Comparison of ENCODE assay signal across 8 cellular contexts in genomic region chr1:1512425-1512824, GRCh38. TPM values are rescaled to one million over a fixed set of nuclear protein-coding genes. Genes with fewer than 3 reads are reported as not detected.
A peak's percentile ranks its signal among the peaks of the same experiment; 100 is the strongest.
DNase-seq lines count a peak whose midpoint lies in the region; ATAC-seq, FAIRE-seq and TF ChIP-seq lines count a peak whose summit lies in the region.
"Not testable (repeated sequence)": the region's sequence is repeated elsewhere in the genome, so short reads cannot be mapped to it uniquely, and the experiment has no call there.

No MANE protein-coding gene starts in this region.

- POLR2A ChIA-PET in SK-N-SH (lab: Yijun Ruan, JAX); HepG2 (lab: Yijun Ruan, JAX): not testable (repeated sequence)

- H3K79me2 ChIP-seq in SK-N-SH (ENCODE audit: insufficient read depth), result peaks cover 32% of the 10 kb centered on the region; the same call in 1 of the 2 replicates
- H3K79me2 ChIP-seq in HepG2 (ENCODE audit: insufficient read depth, low read length), result peaks cover 14% of the 10 kb centered on the region

- H3K9me2 ChIP-seq in SK-N-SH, result not testable (repeated sequence)

- intact Hi-C loops in HepG2 (cut with micrococcal nuclease; ENCODE audit: unreplicated experiment); aorta (cut with DNase I): not testable (repeated sequence)
- intact Hi-C loops in sigmoid colon (cut with DNase I), result loop anchor here (5.0 kb wide), 1 partner anchor 395 kb away; no protein-coding TSS in a partner anchor

- not testable (repeated sequence) for FAIRE-seq in HepG2 (lab: Jason Lieb, UNC)

- in situ Hi-C loops in HepG2 (cut with HindIII; ENCODE audit: extremely low pct_ligation_motif_present, low pct_unique_long_range_greater_than_20kb), result not testable (repeated sequence)

- H3K27ac ChIP-seq in SK-N-SH (ENCODE audit: low read depth in 2 of 2, low read length in 1 of 2); aorta (ENCODE audit: low read depth in 1 of 2, low read length in 2 of 2): not testable (repeated sequence)
- peak overlapping the region; percentile 48 for H3K27ac ChIP-seq in HepG2 (ENCODE audit: extremely low read length, insufficient read depth, low read length)
- H3K27ac ChIP-seq in sigmoid colon, result peak overlapping the region; percentile 86 to 96 (median 92)

- not testable (repeated sequence) for H3K27me3 ChIP-seq in SK-N-SH (ENCODE audit: insufficient read depth); HepG2 (ENCODE audit: control insufficient read depth in 1 of 2, insufficient read depth in 2 of 2, low read length in 2 of 2); sigmoid colon; aorta (ENCODE audit: control insufficient read depth in 1 of 2, insufficient read depth in 2 of 2, low read length in 1 of 2)

- H3K4me2 ChIP-seq in SK-N-SH, result peak overlapping the region; percentile 68; the same call in 1 of the 2 replicates
- not testable (repeated sequence) for H3K4me2 ChIP-seq in HepG2 (ENCODE audit: low read depth, low read length)

- not testable (repeated sequence) for TF ChIP-seq POLR2A in HepG2 (IDR thresholded peaks at IDR 0.05; ENCODE audit: insufficient read depth in 1 of 2, low read depth in 2 of 2, low read length in 2 of 2); sigmoid colon (IDR thresholded peaks at IDR 0.05)

- H3F3A ChIP-seq in SK-N-SH (replicated peaks; ENCODE audit: insufficient read depth), result not testable (repeated sequence)

- H3K9me3 ChIP-seq in SK-N-SH; HepG2 (ENCODE audit: low read length); sigmoid colon; aorta (ENCODE audit: control insufficient read depth, low read length): not testable (repeated sequence)

- H3K36me3 ChIP-seq in SK-N-SH (replicated peaks in 1 of 2; ENCODE audit: control insufficient read depth in 1 of 2, insufficient read depth in 2 of 2, low read length in 1 of 2); HepG2 (replicated peaks in 1 of 2; ENCODE audit: control insufficient read depth in 1 of 2, insufficient read depth in 2 of 2, low read length in 2 of 2); sigmoid colon; aorta (ENCODE audit: control insufficient read depth in 1 of 2, insufficient read depth in 2 of 2, low read length in 1 of 2): not testable (repeated sequence)

- H3K9ac ChIP-seq in SK-N-SH (peak overlapping the region; percentile 96; the same call in 1 of the 2 replicates), HepG2 (ENCODE audit: insufficient read depth, low read depth, low read length) (peak overlapping the region; percentile 67; the same call in 1 of the 2 replicates)

- TF ChIP-seq EP300 in SK-N-SH (IDR thresholded peaks at IDR 0.05; ENCODE audit: borderline replicate concordance in 1 of 2, low read depth in 1 of 2, low read length in 1 of 2); HepG2 (IDR thresholded peaks at IDR 0.05; ENCODE audit: low read depth in 2 of 2, low read length in 2 of 2); HepG2 (CRISPR knock-in tag; IDR thresholded peaks at IDR 0.05; ENCODE audit: borderline replicate concordance); sigmoid colon (IDR thresholded peaks at IDR 0.05): not testable (repeated sequence)

- 0% methylated on average over 1 of the region's 52 CpGs for WGBS in SK-N-SH (ENCODE audit: low lambda C conversion rate)
- no CpG with 5 or more reads among the region's 52 CpGs for WGBS in HepG2 (ENCODE audit: low lambda C conversion rate)
- WGBS in sigmoid colon, 2 donors, result 0% methylated on average over 47 to 49 of the region's 52 CpGs
- 0% methylated on average over 21 to 49 of the region's 52 CpGs for WGBS in aorta, 2 donors

- ATAC-seq in GM18858 (IDR thresholded peaks at IDR 0.05; ENCODE audit: unreplicated experiment) (peak; percentile 12), HG03280 (IDR thresholded peaks at IDR 0.05; ENCODE audit: unreplicated experiment) (peak; percentile 18), HepG2 (peak; percentile 31)
- not testable (repeated sequence) for ATAC-seq in aorta (ENCODE audit: low FRiP score)

- H2AFZ ChIP-seq in SK-N-SH (ENCODE audit: low read depth); HepG2 (ENCODE audit: low read length): not testable (repeated sequence)

- DNase-seq in SK-N-SH; epithelial cell of esophagus (ENCODE audit: low read depth); HepG2 (ENCODE audit: low spot score); sigmoid colon; aorta: not testable (repeated sequence)
- DNase-seq in activated gamma-delta T cell (lab: John Stamatoyannopoulos, UW), result peak; percentile 30

- peak overlapping the region in 1 of 2 experiments; percentile 88; a peak in 2 of 4 replicates for H3K4me3 ChIP-seq in SK-N-SH (ENCODE audit: low read depth in 2 of 2, low read length in 1 of 2)
- peak overlapping the region; percentile 51 for H3K4me3 ChIP-seq in epithelial cell of esophagus (ENCODE audit: low read length)
- peak overlapping the region in 2 of 3 experiments; percentile 66 to 79; a peak in 4 of 6 replicates for H3K4me3 ChIP-seq in HepG2 (replicated peaks in 1 of 3; ENCODE audit: insufficient read depth in 1 of 3, low read depth in 2 of 3, low read length in 3 of 3)
- H3K4me3 ChIP-seq in sigmoid colon, result peak overlapping the region; percentile 64 to 97 (median 72)
- H3K4me3 ChIP-seq in aorta (ENCODE audit: low read length in 2 of 2), result peak overlapping the region; percentile 42 to 65

- TF ChIP-seq RAD21 in SK-N-SH (IDR thresholded peaks at IDR 0.05; ENCODE audit: low read length); HepG2 (CRISPR knock-in tag; IDR thresholded peaks at IDR 0.05): not testable (repeated sequence)

- H4K20me1 ChIP-seq in SK-N-SH (ENCODE audit: insufficient read depth); HepG2 (ENCODE audit: insufficient read depth, low read length): not testable (repeated sequence)

- BruUV-seq in HepG2 (replicated peaks; lab: Mats Ljungman, UMichigan), result not testable (repeated sequence)

- H3K4me1 ChIP-seq in SK-N-SH (ENCODE audit: control insufficient read depth in 1 of 2, insufficient read depth in 2 of 2, low read depth in 1 of 2, low read length in 1 of 2); aorta (ENCODE audit: control insufficient read depth in 1 of 2, insufficient read depth in 2 of 2, low read length in 2 of 2): not testable (repeated sequence)
- H3K4me1 ChIP-seq in HepG2 (ENCODE audit: insufficient read depth, low read length), result peaks cover 12% of the 10 kb centered on the region
- H3K4me1 ChIP-seq in sigmoid colon, result peaks cover 0 to 16% (median 13%) of the 10 kb centered on the region in 4 donors

- not testable (repeated sequence) for TF ChIP-seq CTCF in SK-N-SH (IDR thresholded peaks at IDR 0.05); epithelial cell of esophagus (IDR thresholded peaks at IDR 0.05; ENCODE audit: insufficient read depth, low read depth, low read length, missing control alignments); HepG2 (CRISPR knock-in tag; IDR thresholded peaks at IDR 0.05); sigmoid colon (IDR thresholded peaks at IDR 0.05)

- CTCF ChIA-PET in SK-N-SH (lab: Yijun Ruan, JAX); HepG2 (lab: Yijun Ruan, JAX; ENCODE audit: low intra/inter-chr PET ratio, low total read pairs): not testable (repeated sequence)

RNA-seq across cellular contexts. Expression of gene ATAD3A, which starts 0.5 kb away (rescaled TPM):
- polyA plus RNA-seq in SK-N-SH (2012; rRNA removed) (34.1 and 40.2 TPM in 2 replicates), HepG2 (2011; rRNA removed) (10.6 and 15.5 TPM in 2 replicates), sigmoid colon (10 to 100 TPM; 12.6 to 40.4 (median 13.6) TPM), aorta (10 to 100 TPM in 1 of 2 donors, 1 to 10 TPM in 1; 8.3 to 20.2 TPM)
- 17.6 and 25.1 TPM in 2 replicates for polyA plus RNA-seq in SK-N-SH (2012; cell fraction: cytosol; rRNA removed)
- polyA plus RNA-seq in SK-N-SH (2012; cell fraction: nucleus; rRNA removed), result 85.0 and 87.9 TPM in 2 replicates
- total RNA-seq in HepG2 (2016; rRNA removed; fragmentation: Illumina TruSeq; extraction: Trizol) (33.4 and 49.0 TPM in 2 replicates), sigmoid colon (10 to 100 TPM in 3 of 4 donors, 1 to 10 TPM in 1; 8.6 to 14.7 (median 12.1) TPM), aorta (10 to 100 TPM; 11.9 to 13.2 TPM)
- total RNA-seq in HepG2 (2016; cell fraction: cytosol; rRNA removed; fragmentation: Illumina TruSeq; extraction: Trizol; ENCODE audit: low read depth), result 18.2 and 18.9 TPM in 2 replicates
- total RNA-seq in HepG2 (2016; cell fraction: insoluble cytoplasmic fraction; rRNA removed; fragmentation: Illumina TruSeq; extraction: Trizol), result 27.6 and 52.7 TPM in 2 replicates
- total RNA-seq in HepG2 (2016; cell fraction: membrane; rRNA removed; fragmentation: Illumina TruSeq; extraction: Trizol), result 38.0 and 38.8 TPM in 2 replicates
- total RNA-seq in HepG2 (2016; cell fraction: nucleus; rRNA removed; fragmentation: Illumina TruSeq; extraction: Trizol), result 30.1 and 34.5 TPM in 2 replicates
- polyA plus RNA-seq in HepG2 (2011; cell fraction: cytosol; rRNA removed), result 11.1 and 18.2 TPM in 2 replicates
- 45.2 and 49.3 TPM in 2 replicates for polyA plus RNA-seq in HepG2 (2011; cell fraction: nucleus; rRNA removed)
- polyA plus RNA-seq in HepG2 (2012), result 12.6 and 17.3 TPM in 2 replicates
- 19.2 and 20.9 TPM in 2 replicates for polyA plus RNA-seq in HepG2 (2016; cell fraction: cytosol; fragmentation: Illumina TruSeq; extraction: Trizol; ENCODE audit: low read depth)
- polyA plus RNA-seq in HepG2 (2016; cell fraction: insoluble cytoplasmic fraction; fragmentation: Illumina TruSeq; extraction: Trizol; ENCODE audit: low read depth), result 33.0 and 40.7 TPM in 2 replicates
- 30.9 and 31.4 TPM in 2 replicates for polyA plus RNA-seq in HepG2 (2016; cell fraction: membrane; fragmentation: Illumina TruSeq; extraction: Trizol; ENCODE audit: low read depth)
- 80.5 and 96.5 TPM in 2 replicates for polyA plus RNA-seq in HepG2 (2016; cell fraction: nucleus; fragmentation: Illumina TruSeq; extraction: Trizol; ENCODE audit: insufficient read depth, low read depth)
- 21.9 and 37.5 TPM in 2 replicates for polyA minus RNA-seq in HepG2 (2011; rRNA and poly(A)+ RNA removed; ENCODE audit: low replicate concordance)
- 11.0 and 16.1 TPM in 2 replicates for polyA minus RNA-seq in HepG2 (2011; cell fraction: cytosol; rRNA and poly(A)+ RNA removed)
- 8.6 and 10.7 TPM in 2 replicates for polyA minus RNA-seq in HepG2 (2011; cell fraction: nucleus; rRNA and poly(A)+ RNA removed)

RNA-seq across cellular contexts. Expression of gene TMEM240, which starts 28.0 kb away (rescaled TPM):
- polyA plus RNA-seq in SK-N-SH (2012; rRNA removed), result 6.5 and 8.1 TPM in 2 replicates
- 3.1 and 4.9 TPM in 2 replicates for polyA plus RNA-seq in SK-N-SH (2012; cell fraction: cytosol; rRNA removed)
- 18.5 and 29.8 TPM in 2 replicates for polyA plus RNA-seq in SK-N-SH (2012; cell fraction: nucleus; rRNA removed)
- total RNA-seq in HepG2 (2016; rRNA removed; fragmentation: Illumina TruSeq; extraction: Trizol), result not detected in 2 replicates
- not detected in 2 replicates for total RNA-seq in HepG2 (2016; cell fraction: cytosol; rRNA removed; fragmentation: Illumina TruSeq; extraction: Trizol; ENCODE audit: low read depth)
- total RNA-seq in HepG2 (2016; cell fraction: insoluble cytoplasmic fraction; rRNA removed; fragmentation: Illumina TruSeq; extraction: Trizol), result not detected in 2 replicates
- total RNA-seq in HepG2 (2016; cell fraction: membrane; rRNA removed; fragmentation: Illumina TruSeq; extraction: Trizol), result not detected in 2 replicates
- total RNA-seq in HepG2 (2016; cell fraction: nucleus; rRNA removed; fragmentation: Illumina TruSeq; extraction: Trizol), result not detected in 2 replicates
- 0.17 and 0.21 TPM in 2 replicates for polyA plus RNA-seq in HepG2 (2011; rRNA removed)
- 0.17 TPM in 1 of 2 replicates, not detected in the other for polyA plus RNA-seq in HepG2 (2011; cell fraction: cytosol; rRNA removed)
- polyA plus RNA-seq in HepG2 (2011; cell fraction: nucleus; rRNA removed), result 3.9 and 4.5 TPM in 2 replicates
- polyA plus RNA-seq in HepG2 (2012), result 0.58 and 1.1 TPM in 2 replicates
- not detected in 2 replicates for polyA plus RNA-seq in HepG2 (2016; cell fraction: cytosol; fragmentation: Illumina TruSeq; extraction: Trizol; ENCODE audit: low read depth)
- polyA plus RNA-seq in HepG2 (2016; cell fraction: insoluble cytoplasmic fraction; fragmentation: Illumina TruSeq; extraction: Trizol; ENCODE audit: low read depth), result 0.34 TPM in 1 of 2 replicates, not detected in the other
- polyA plus RNA-seq in HepG2 (2016; cell fraction: membrane; fragmentation: Illumina TruSeq; extraction: Trizol; ENCODE audit: low read depth), result not detected in 2 replicates
- 0.90 TPM in 1 of 2 replicates, not detected in the other for polyA plus RNA-seq in HepG2 (2016; cell fraction: nucleus; fragmentation: Illumina TruSeq; extraction: Trizol; ENCODE audit: insufficient read depth, low read depth)
- not detected in 2 replicates for polyA minus RNA-seq in HepG2 (2011; rRNA and poly(A)+ RNA removed; ENCODE audit: low replicate concordance)
- polyA minus RNA-seq in HepG2 (2011; cell fraction: cytosol; rRNA and poly(A)+ RNA removed), result not detected in 2 replicates
- polyA minus RNA-seq in HepG2 (2011; cell fraction: nucleus; rRNA and poly(A)+ RNA removed), result not detected in 2 replicates
- 10 to 100 TPM; 15.3 to 35.2 (median 17.6) TPM for total RNA-seq in sigmoid colon
- 1 to 10 TPM in 2 of 3 donors, not detected in 1; 3.7 to 4.8 TPM for polyA plus RNA-seq in sigmoid colon
- total RNA-seq in aorta, result 1 to 10 TPM; 6.2 to 7.8 TPM
- polyA plus RNA-seq in aorta, result 10 to 100 TPM in 1 of 2 donors, 1 to 10 TPM in 1; 1.1 to 15.1 TPM

RNA-seq across cellular contexts. Expression of gene ATAD3B, which starts 40.9 kb away (rescaled TPM):
- 47.6 and 71.6 TPM in 2 replicates for polyA plus RNA-seq in SK-N-SH (2012; rRNA removed)
- 13.5 and 13.8 TPM in 2 replicates for polyA plus RNA-seq in SK-N-SH (2012; cell fraction: cytosol; rRNA removed)
- polyA plus RNA-seq in SK-N-SH (2012; cell fraction: nucleus; rRNA removed), result 255 and 261 TPM in 2 replicates
- total RNA-seq in HepG2 (2016; rRNA removed; fragmentation: Illumina TruSeq; extraction: Trizol), result 21.1 and 31.1 TPM in 2 replicates
- 26.1 and 27.7 TPM in 2 replicates for total RNA-seq in HepG2 (2016; cell fraction: cytosol; rRNA removed; fragmentation: Illumina TruSeq; extraction: Trizol; ENCODE audit: low read depth)
- 19.1 and 31.9 TPM in 2 replicates for total RNA-seq in HepG2 (2016; cell fraction: insoluble cytoplasmic fraction; rRNA removed; fragmentation: Illumina TruSeq; extraction: Trizol)
- total RNA-seq in HepG2 (2016; cell fraction: membrane; rRNA removed; fragmentation: Illumina TruSeq; extraction: Trizol), result 24.8 and 25.7 TPM in 2 replicates
- total RNA-seq in HepG2 (2016; cell fraction: nucleus; rRNA removed; fragmentation: Illumina TruSeq; extraction: Trizol), result 28.8 and 34.2 TPM in 2 replicates
- 9.6 and 15.4 TPM in 2 replicates for polyA plus RNA-seq in HepG2 (2011; rRNA removed)
- 7.3 and 12.3 TPM in 2 replicates for polyA plus RNA-seq in HepG2 (2011; cell fraction: cytosol; rRNA removed)
- polyA plus RNA-seq in HepG2 (2011; cell fraction: nucleus; rRNA removed), result 82.9 and 84.6 TPM in 2 replicates
- polyA plus RNA-seq in HepG2 (2012), result 9.1 and 14.3 TPM in 2 replicates
- 11.2 and 12.2 TPM in 2 replicates for polyA plus RNA-seq in HepG2 (2016; cell fraction: cytosol; fragmentation: Illumina TruSeq; extraction: Trizol; ENCODE audit: low read depth)
- 22.1 and 23.9 TPM in 2 replicates for polyA plus RNA-seq in HepG2 (2016; cell fraction: insoluble cytoplasmic fraction; fragmentation: Illumina TruSeq; extraction: Trizol; ENCODE audit: low read depth)
- polyA plus RNA-seq in HepG2 (2016; cell fraction: membrane; fragmentation: Illumina TruSeq; extraction: Trizol; ENCODE audit: low read depth), result 16.4 and 18.0 TPM in 2 replicates
- 108 and 128 TPM in 2 replicates for polyA plus RNA-seq in HepG2 (2016; cell fraction: nucleus; fragmentation: Illumina TruSeq; extraction: Trizol; ENCODE audit: insufficient read depth, low read depth)
- polyA minus RNA-seq in HepG2 (2011; rRNA and poly(A)+ RNA removed; ENCODE audit: low replicate concordance), result 15.4 and 54.9 TPM in 2 replicates
- polyA minus RNA-seq in HepG2 (2011; cell fraction: cytosol; rRNA and poly(A)+ RNA removed), result 8.0 and 10.3 TPM in 2 replicates
- 18.0 and 21.1 TPM in 2 replicates for polyA minus RNA-seq in HepG2 (2011; cell fraction: nucleus; rRNA and poly(A)+ RNA removed)
- total RNA-seq in sigmoid colon, result 10 to 100 TPM; 11.1 to 47.1 (median 13.1) TPM
- 10 to 100 TPM in 1 of 3 donors, 1 to 10 TPM in 2; 4.8 to 49.4 (median 5.3) TPM for polyA plus RNA-seq in sigmoid colon
- 10 to 100 TPM in 1 of 2 donors, 1 to 10 TPM in 1; 8.1 to 21.5 TPM for total RNA-seq in aorta
- polyA plus RNA-seq in aorta, result 10 to 100 TPM in 1 of 2 donors, 1 to 10 TPM in 1; 6.1 to 44.8 TPM
